In genomic region chr10:34526758-34527730, GRCh38 we compare ENCODE assay signal across 1 cellular context.
TF ChIP-seq lines count a peak whose summit lies in the region.

No MANE protein-coding gene starts in this region.

TF ChIP-seq in HEK293, 187 proteins besides CTCF, POLR2A, EP300 and RAD21 (continued from another document):
- no peak for TF ChIP-seq GLI2 (tag by site-specific recombination; IDR thresholded peaks at IDR 0.05; ENCODE audit: borderline replicate concordance, low read depth)
- TF ChIP-seq, protein P1, sequence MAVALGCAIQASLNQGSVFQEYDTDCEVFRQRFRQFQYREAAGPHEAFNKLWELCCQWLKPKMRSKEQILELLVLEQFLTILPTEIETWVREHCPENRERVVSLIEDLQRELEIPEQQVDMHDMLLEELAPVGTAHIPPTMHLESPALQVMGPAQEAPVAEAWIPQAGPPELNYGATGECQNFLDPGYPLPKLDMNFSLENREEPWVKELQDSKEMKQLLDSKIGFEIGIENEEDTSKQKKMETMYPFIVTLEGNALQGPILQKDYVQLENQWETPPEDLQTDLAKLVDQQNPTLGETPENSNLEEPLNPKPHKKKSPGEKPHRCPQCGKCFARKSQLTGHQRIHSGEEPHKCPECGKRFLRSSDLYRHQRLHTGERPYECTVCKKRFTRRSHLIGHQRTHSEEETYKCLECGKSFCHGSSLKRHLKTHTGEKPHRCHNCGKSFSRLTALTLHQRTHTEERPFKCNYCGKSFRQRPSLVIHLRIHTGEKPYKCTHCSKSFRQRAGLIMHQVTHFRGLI (tag by site-specific recombination; IDR thresholded peaks at IDR 0.05), result peak; percentile 85
- no peak for TF ChIP-seq ZFP41 (tag by site-specific recombination; IDR thresholded peaks at IDR 0.05; ENCODE audit: borderline replicate concordance)
- no peak for TF ChIP-seq MEIS1 (CRISPR knock-in tag; IDR thresholded peaks at IDR 0.05; ENCODE audit: borderline replicate concordance)
- 0 out of 2 replicates have a peak, but pooled peaks have one; percentile 68 for TF ChIP-seq ZNF660 (tag by site-specific recombination; IDR thresholded peaks at IDR 0.05)
- peak; percentile 47; the same call in 1 of the 2 replicates for TF ChIP-seq ZNF629 (tag by site-specific recombination; IDR thresholded peaks at IDR 0.05)
- TF ChIP-seq ZNF24 (tag by site-specific recombination; IDR thresholded peaks at IDR 0.05), result peak; percentile 62; the same call in 1 of the 2 replicates
- 0 out of 2 replicates have a peak, but pooled peaks have one; percentile 8 for TF ChIP-seq ZNF626 (tag by site-specific recombination; IDR thresholded peaks at IDR 0.05)
